In genomic region chr5:151151793-151152192, GRCh38 we compare ENCODE assay signal across 9 cellular contexts. TPM values are rescaled to one million over a fixed set of nuclear protein-coding genes. Genes with fewer than 3 reads are reported as not detected.
A peak's percentile ranks its signal among the peaks of the same experiment; 100 is the strongest.
DNase-seq lines count a peak whose midpoint lies in the region; ATAC-seq lines count a peak whose summit lies in the region.
"Had no signal": no experiment of that assay in that cellular context is flagged by ENCODE, and none has a peak within 500 bp of the region (broad histone marks: within the 10 kb centered on the region; RNA-seq: fewer than 3 reads in every experiment).

No MANE protein-coding gene starts in this region.

- H3K9me3 ChIP-seq in naive thymus-derived CD4-positive, alpha-beta T cell (ENCODE audit: control insufficient read depth in 2 of 3, low read length in 3 of 3) = no peaks in the 10 kb centered on the region
- H3K9me3 ChIP-seq: A549 had no signal

- H3K36me3 ChIP-seq in naive thymus-derived CD4-positive, alpha-beta T cell (ENCODE audit: control insufficient read depth in 2 of 3, insufficient read depth in 3 of 3, low read length in 3 of 3) = peaks cover 3 to 12% (median 9%) of the 10 kb centered on the region in 3 experiments

- POLR2A ChIA-PET in naive thymus-derived CD4-positive, alpha-beta T cell (lab: Charles Lee) = interaction anchor here (0.7 to 33.3 kb wide), 3 partner anchors 16 to 72 kb away, joined by 3 to 760 read pairs (median 4); partner anchors contain the start of gene CCDC69

- CTCF ChIA-PET in naive thymus-derived CD4-positive, alpha-beta T cell (lab: Charles Lee) = interaction anchor here (5.4 kb wide), 1 partner anchor 26 kb away, joined by 44 read pairs; no protein-coding TSS in a partner anchor

- H3K4me1 Mint-ChIP-seq in activated naive CD8-positive, alpha-beta T cell treated with anti-CD3 and anti-CD28 coated beads, Interleukin-2, amount 50 U/mL, for 24 hours = peaks cover 88% of the 10 kb centered on the region
- peaks cover 76 to 96% (median 90%) of the 10 kb centered on the region in 7 donors for H3K4me1 Mint-ChIP-seq in naive thymus-derived CD4-positive, alpha-beta T cell

- H3K4me3 ChIP-seq in naive thymus-derived CD4-positive, alpha-beta T cell (ENCODE audit: low read length) = peak overlapping the region; percentile 44
- H3K4me3 ChIP-seq: A549 had no signal

- peaks cover 53% of the 10 kb centered on the region for H3K36me3 Mint-ChIP-seq in activated naive CD8-positive, alpha-beta T cell treated with anti-CD3 and anti-CD28 coated beads, Interleukin-2, amount 50 U/mL, for 24 hours (ENCODE audit: low read depth)
- peaks cover 0 to 57% (median 25%) of the 10 kb centered on the region in 5 donors for H3K36me3 Mint-ChIP-seq in naive thymus-derived CD4-positive, alpha-beta T cell

- H3K27ac ChIP-seq in naive thymus-derived CD4-positive, alpha-beta T cell (ENCODE audit: low read depth, low read length) = peak overlapping the region; percentile 92
- H3K27ac ChIP-seq: A549 had no signal

- H3K27me3 ChIP-seq in naive thymus-derived CD4-positive, alpha-beta T cell (ENCODE audit: control insufficient read depth in 2 of 2, insufficient read depth in 2 of 2, low read length in 2 of 2) = no peaks in the 10 kb centered on the region

- intact Hi-C loops in naive thymus-derived CD4-positive, alpha-beta T cell (cut with micrococcal nuclease) = loop anchor here (2.0 to 5.0 kb wide), 10 partner anchors 57 to 1151 kb away; partner anchors contain the start of genes CD74 (in 2 of the 2), DCTN4 (in 1 of the 2), G3BP1 (in 1 of the 2) and HMGXB3 (in 1 of the 2)

- peaks cover 82 to 93% of the 10 kb centered on the region in 2 donors for H3K4me1 ChIP-seq in naive thymus-derived CD4-positive, alpha-beta T cell (ENCODE audit: control insufficient read depth in 2 of 2, insufficient read depth in 2 of 2, low read length in 2 of 2)

- no peaks in the 10 kb centered on the region for H3K9me3 Mint-ChIP-seq in activated naive CD8-positive, alpha-beta T cell treated with anti-CD3 and anti-CD28 coated beads, Interleukin-2, amount 50 U/mL, for 24 hours
- peaks cover 0 to 1% (median 0%) of the 10 kb centered on the region in 11 donors for H3K9me3 Mint-ChIP-seq in naive thymus-derived CD4-positive, alpha-beta T cell

- ATAC-seq in HG03457 (IDR thresholded peaks at IDR 0.05; ENCODE audit: unreplicated experiment) = peak; percentile 41
- peak; percentile 58 for ATAC-seq in activated naive CD8-positive, alpha-beta T cell treated with anti-CD3 and anti-CD28 coated beads, Interleukin-2, amount 50 U/mL, for 24 hours
- peak; percentile 38 for ATAC-seq in naive thymus-derived CD4-positive, alpha-beta T cell

- DNase-seq in activated CD4-positive, alpha-beta T cell treated with anti-CD3 and anti-CD28 coated beads for 48 hours = peak; percentile 82
- DNase-seq in activated CD4-positive, alpha-beta T cell treated with anti-CD3 and anti-CD28 coated beads, Interleukin-2, amount 50 U/mL, for 4 hours = no peak
- peak; percentile 66 for DNase-seq in activated naive CD8-positive, alpha-beta T cell treated with anti-CD3 and anti-CD28 coated beads, Interleukin-2, amount 50 U/mL, for 24 hours
- peak in 1 of 9 donors; percentile 62 for DNase-seq in naive thymus-derived CD4-positive, alpha-beta T cell
- DNase-seq in central memory CD4-positive, alpha-beta T cell = no peak
- no peak for DNase-seq in DMS53 (lab: John Stamatoyannopoulos, UW)
- no peak for DNase-seq in HPDE6-E6E7 (ENCODE audit: extremely low spot score)

- peak overlapping the region; percentile 96 for H3K27ac Mint-ChIP-seq in activated naive CD8-positive, alpha-beta T cell treated with anti-CD3 and anti-CD28 coated beads, Interleukin-2, amount 50 U/mL, for 24 hours
- H3K27ac Mint-ChIP-seq in naive thymus-derived CD4-positive, alpha-beta T cell = peak overlapping the region; percentile 91 to 99 (median 97)

- H3K27me3 Mint-ChIP-seq in activated naive CD8-positive, alpha-beta T cell treated with anti-CD3 and anti-CD28 coated beads, Interleukin-2, amount 50 U/mL, for 24 hours = no peaks in the 10 kb centered on the region
- H3K27me3 Mint-ChIP-seq in naive thymus-derived CD4-positive, alpha-beta T cell = no peaks in the 10 kb centered on the region

- H3K4me3 Mint-ChIP-seq in activated naive CD8-positive, alpha-beta T cell treated with anti-CD3 and anti-CD28 coated beads, Interleukin-2, amount 50 U/mL, for 24 hours = peak overlapping the region; percentile 95
- H3K4me3 Mint-ChIP-seq in naive thymus-derived CD4-positive, alpha-beta T cell = peak overlapping the region; percentile 70 to 97 (median 86)

RNA-seq across cellular contexts. Expression of gene ANXA6, which starts 5.8 kb away (rescaled TPM):
- total RNA-seq in naive thymus-derived CD4-positive, alpha-beta T cell = 100 to 1,000 TPM; 212 to 512 (median 272) TPM
- 100 to 1,000 TPM; 272 to 295 TPM for polyA plus RNA-seq in naive thymus-derived CD4-positive, alpha-beta T cell

Comparison
In these comparisons a context has a peak if more than half of its experiments do, and no peak if none do; other contexts are left out.
1. DNase-seq: peak in activated CD4-positive, alpha-beta T cell treated with anti-CD3 and anti-CD28 coated beads for 48 hours (single experiment) and activated naive CD8-positive, alpha-beta T cell treated with anti-CD3 and anti-CD28 coated beads, Interleukin-2, amount 50 U/mL, for 24 hours (single experiment); none in activated CD4-positive, alpha-beta T cell treated with anti-CD3 and anti-CD28 coated beads, Interleukin-2, amount 50 U/mL, for 4 hours (0 of 2), central memory CD4-positive, alpha-beta T cell (single experiment), DMS53 (single experiment) and HPDE6-E6E7 (single experiment).
2. Peak in every context shown above with its lines, with median percentiles within 50 percentile points of each other: ATAC-seq.